1 cellular context compared by ENCODE assay signal in the genomic region with DNA sequence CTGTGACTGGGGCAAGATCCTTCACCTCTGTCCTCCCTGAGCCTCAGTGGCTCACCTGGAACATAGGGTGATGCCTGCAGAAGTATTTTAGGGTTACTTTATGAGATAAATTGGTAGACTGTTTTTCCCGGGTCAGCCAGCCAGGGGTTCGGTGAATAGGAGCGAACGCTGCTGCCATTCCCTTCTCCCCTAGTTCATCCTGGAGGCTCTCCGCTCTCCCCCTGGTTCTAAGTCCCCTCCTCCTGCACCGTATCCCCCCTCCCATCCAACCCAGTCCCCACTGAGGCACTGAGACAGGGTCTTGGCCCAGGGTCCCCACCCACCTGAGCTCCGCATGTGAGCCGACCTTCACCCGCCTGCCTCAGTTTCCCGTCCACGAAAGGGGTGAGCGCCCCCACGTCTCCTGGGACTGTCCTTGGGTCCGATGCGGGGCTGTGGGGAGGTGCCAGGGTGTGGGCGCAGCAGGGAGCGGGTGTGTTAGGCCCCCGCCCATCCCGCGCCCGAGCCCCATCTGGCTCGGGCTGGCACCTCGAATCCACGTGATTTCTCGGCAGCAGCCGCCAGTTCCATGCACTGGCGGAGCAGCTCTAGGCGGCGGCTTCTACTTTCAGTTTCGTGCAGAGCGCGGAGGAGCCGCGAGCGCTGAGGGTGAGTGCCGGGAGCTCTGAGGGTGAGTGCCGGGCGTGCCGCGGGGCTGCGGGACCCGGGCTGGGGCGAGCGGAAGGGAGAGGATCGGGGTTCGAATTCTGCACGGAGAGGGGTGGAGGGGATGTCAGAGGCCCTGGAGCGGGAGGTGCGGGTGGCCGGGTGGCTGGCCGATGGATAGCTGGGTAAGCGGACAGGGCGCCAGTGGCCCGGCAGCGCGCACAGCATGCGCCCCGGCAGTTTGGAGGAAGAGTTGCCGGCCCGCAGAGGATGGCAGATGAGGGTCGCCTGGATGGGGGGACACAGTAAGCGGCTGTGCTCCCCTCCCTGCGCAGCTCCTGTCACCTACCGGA.
TF ChIP-seq lines count a peak whose summit lies in the region.

A gene with protein sequence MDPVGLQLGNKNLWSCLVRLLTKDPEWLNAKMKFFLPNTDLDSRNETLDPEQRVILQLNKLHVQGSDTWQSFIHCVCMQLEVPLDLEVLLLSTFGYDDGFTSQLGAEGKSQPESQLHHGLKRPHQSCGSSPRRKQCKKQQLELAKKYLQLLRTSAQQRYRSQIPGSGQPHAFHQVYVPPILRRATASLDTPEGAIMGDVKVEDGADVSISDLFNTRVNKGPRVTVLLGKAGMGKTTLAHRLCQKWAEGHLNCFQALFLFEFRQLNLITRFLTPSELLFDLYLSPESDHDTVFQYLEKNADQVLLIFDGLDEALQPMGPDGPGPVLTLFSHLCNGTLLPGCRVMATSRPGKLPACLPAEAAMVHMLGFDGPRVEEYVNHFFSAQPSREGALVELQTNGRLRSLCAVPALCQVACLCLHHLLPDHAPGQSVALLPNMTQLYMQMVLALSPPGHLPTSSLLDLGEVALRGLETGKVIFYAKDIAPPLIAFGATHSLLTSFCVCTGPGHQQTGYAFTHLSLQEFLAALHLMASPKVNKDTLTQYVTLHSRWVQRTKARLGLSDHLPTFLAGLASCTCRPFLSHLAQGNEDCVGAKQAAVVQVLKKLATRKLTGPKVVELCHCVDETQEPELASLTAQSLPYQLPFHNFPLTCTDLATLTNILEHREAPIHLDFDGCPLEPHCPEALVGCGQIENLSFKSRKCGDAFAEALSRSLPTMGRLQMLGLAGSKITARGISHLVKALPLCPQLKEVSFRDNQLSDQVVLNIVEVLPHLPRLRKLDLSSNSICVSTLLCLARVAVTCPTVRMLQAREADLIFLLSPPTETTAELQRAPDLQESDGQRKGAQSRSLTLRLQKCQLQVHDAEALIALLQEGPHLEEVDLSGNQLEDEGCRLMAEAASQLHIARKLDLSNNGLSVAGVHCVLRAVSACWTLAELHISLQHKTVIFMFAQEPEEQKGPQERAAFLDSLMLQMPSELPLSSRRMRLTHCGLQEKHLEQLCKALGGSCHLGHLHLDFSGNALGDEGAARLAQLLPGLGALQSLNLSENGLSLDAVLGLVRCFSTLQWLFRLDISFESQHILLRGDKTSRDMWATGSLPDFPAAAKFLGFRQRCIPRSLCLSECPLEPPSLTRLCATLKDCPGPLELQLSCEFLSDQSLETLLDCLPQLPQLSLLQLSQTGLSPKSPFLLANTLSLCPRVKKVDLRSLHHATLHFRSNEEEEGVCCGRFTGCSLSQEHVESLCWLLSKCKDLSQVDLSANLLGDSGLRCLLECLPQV (N-terminal part only) (plus strand): TSS at position 610 of the 998 bp plus-strand sequence. CDS start 31,156 bp downstream, outside the sequence.

TF ChIP-seq in HepG2, 621 proteins besides CTCF, POLR2A, EP300 and RAD21 (continued from another document and continues in another):
- peak; percentile 79 for TF ChIP-seq ZNF768 (CRISPR knock-in tag; IDR thresholded peaks at IDR 0.05)
- TF ChIP-seq ERF (CRISPR knock-in tag; IDR thresholded peaks at IDR 0.05) = peak; percentile 75
- TF ChIP-seq GZF1 (CRISPR knock-in tag; IDR thresholded peaks at IDR 0.05) = peak; percentile 74; the same call in 1 of the 2 replicates
- peak; percentile 86 for TF ChIP-seq ZNF451 (CRISPR knock-in tag; IDR thresholded peaks at IDR 0.05)
- TF ChIP-seq POGZ (CRISPR knock-in tag; IDR thresholded peaks at IDR 0.05) = 0 out of 2 replicates have a peak, but pooled peaks have one; percentile 19
- peak; percentile 91 for TF ChIP-seq ZNF501 (CRISPR knock-in tag; IDR thresholded peaks at IDR 0.05)
- TF ChIP-seq SCMH1 (CRISPR knock-in tag; IDR thresholded peaks at IDR 0.05; ENCODE audit: borderline replicate concordance) = peak; percentile 38; the same call in 1 of the 2 replicates
- no peak for TF ChIP-seq ZNF567 (CRISPR knock-in tag; IDR thresholded peaks at IDR 0.05; ENCODE audit: borderline replicate concordance)
- TF ChIP-seq, protein P1, sequence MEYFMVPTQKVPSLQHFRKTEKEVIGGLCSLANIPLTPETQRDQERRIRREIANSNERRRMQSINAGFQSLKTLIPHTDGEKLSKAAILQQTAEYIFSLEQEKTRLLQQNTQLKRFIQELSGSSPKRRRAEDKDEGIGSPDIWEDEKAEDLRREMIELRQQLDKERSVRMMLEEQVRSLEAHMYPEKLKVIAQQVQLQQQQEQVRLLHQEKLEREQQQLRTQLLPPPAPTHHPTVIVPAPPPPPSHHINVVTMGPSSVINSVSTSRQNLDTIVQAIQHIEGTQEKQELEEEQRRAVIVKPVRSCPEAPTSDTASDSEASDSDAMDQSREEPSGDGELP (IDR thresholded peaks at IDR 0.05; ENCODE audit: borderline replicate concordance, low read depth) = no peak
- no peak for TF ChIP-seq ZNF572 (CRISPR knock-in tag; IDR thresholded peaks at IDR 0.05)
- TF ChIP-seq, protein P2, sequence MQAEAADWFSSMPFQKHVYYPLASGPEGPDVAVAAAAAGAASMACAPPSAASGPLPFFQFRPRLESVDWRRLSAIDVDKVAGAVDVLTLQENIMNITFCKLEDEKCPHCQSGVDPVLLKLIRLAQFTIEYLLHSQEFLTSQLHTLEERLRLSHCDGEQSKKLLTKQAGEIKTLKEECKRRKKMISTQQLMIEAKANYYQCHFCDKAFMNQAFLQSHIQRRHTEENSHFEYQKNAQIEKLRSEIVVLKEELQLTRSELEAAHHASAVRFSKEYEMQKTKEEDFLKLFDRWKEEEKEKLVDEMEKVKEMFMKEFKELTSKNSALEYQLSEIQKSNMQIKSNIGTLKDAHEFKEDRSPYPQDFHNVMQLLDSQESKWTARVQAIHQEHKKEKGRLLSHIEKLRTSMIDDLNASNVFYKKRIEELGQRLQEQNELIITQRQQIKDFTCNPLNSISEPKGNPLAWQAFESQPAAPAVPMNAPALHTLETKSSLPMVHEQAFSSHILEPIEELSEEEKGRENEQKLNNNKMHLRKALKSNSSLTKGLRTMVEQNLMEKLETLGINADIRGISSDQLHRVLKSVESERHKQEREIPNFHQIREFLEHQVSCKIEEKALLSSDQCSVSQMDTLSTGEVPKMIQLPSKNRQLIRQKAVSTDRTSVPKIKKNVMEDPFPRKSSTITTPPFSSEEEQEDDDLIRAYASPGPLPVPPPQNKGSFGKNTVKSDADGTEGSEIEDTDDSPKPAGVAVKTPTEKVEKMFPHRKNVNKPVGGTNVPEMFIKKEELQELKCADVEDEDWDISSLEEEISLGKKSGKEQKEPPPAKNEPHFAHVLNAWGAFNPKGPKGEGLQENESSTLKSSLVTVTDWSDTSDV (CRISPR knock-in tag; IDR thresholded peaks at IDR 0.05) = peak; percentile 82; the same call in 1 of the 2 replicates
- TF ChIP-seq ARNT2 (CRISPR knock-in tag; IDR thresholded peaks at IDR 0.05; ENCODE audit: low read depth) = peak; percentile 72; the same call in 1 of the 2 replicates
- TF ChIP-seq, protein P3, sequence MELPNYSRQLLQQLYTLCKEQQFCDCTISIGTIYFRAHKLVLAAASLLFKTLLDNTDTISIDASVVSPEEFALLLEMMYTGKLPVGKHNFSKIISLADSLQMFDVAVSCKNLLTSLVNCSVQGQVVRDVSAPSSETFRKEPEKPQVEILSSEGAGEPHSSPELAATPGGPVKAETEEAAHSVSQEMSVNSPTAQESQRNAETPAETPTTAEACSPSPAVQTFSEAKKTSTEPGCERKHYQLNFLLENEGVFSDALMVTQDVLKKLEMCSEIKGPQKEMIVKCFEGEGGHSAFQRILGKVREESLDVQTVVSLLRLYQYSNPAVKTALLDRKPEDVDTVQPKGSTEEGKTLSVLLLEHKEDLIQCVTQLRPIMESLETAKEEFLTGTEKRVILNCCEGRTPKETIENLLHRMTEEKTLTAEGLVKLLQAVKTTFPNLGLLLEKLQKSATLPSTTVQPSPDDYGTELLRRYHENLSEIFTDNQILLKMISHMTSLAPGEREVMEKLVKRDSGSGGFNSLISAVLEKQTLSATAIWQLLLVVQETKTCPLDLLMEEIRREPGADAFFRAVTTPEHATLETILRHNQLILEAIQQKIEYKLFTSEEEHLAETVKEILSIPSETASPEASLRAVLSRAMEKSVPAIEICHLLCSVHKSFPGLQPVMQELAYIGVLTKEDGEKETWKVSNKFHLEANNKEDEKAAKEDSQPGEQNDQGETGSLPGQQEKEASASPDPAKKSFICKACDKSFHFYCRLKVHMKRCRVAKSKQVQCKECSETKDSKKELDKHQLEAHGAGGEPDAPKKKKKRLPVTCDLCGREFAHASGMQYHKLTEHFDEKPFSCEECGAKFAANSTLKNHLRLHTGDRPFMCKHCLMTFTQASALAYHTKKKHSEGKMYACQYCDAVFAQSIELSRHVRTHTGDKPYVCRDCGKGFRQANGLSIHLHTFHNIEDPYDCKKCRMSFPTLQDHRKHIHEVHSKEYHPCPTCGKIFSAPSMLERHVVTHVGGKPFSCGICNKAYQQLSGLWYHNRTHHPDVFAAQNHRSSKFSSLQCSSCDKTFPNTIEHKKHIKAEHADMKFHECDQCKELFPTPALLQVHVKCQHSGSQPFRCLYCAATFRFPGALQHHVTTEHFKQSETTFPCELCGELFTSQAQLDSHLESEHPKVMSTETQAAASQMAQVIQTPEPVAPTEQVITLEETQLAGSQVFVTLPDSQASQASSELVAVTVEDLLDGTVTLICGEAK (IDR thresholded peaks at IDR 0.05) = no peak
- TF ChIP-seq, protein P3 (CRISPR knock-in tag; IDR thresholded peaks at IDR 0.05) = 0 out of 2 replicates have a peak, but pooled peaks have one; percentile 41
- TF ChIP-seq, protein P4, sequence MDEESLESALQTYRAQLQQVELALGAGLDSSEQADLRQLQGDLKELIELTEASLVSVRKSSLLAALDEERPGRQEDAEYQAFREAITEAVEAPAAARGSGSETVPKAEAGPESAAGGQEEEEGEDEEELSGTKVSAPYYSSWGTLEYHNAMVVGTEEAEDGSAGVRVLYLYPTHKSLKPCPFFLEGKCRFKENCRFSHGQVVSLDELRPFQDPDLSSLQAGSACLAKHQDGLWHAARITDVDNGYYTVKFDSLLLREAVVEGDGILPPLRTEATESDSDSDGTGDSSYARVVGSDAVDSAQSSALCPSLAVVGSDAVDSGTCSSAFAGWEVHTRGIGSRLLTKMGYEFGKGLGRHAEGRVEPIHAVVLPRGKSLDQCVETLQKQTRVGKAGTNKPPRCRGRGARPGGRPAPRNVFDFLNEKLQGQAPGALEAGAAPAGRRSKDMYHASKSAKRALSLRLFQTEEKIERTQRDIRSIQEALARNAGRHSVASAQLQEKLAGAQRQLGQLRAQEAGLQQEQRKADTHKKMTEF (CRISPR knock-in tag; IDR thresholded peaks at IDR 0.05) = peak; percentile 82; the same call in 1 of the 2 replicates
- no peak for TF ChIP-seq YEATS2 (CRISPR knock-in tag; IDR thresholded peaks at IDR 0.05; ENCODE audit: borderline replicate concordance)
- no peak for TF ChIP-seq HHEX (CRISPR knock-in tag; IDR thresholded peaks at IDR 0.05)
- no peak for TF ChIP-seq IRX3 (CRISPR knock-in tag; IDR thresholded peaks at IDR 0.05; ENCODE audit: borderline replicate concordance, low read depth)
- TF ChIP-seq KAT7 (CRISPR knock-in tag; IDR thresholded peaks at IDR 0.05; ENCODE audit: borderline replicate concordance) = peak; percentile 91; the same call in 1 of the 2 replicates
- TF ChIP-seq REXO4 (CRISPR knock-in tag; IDR thresholded peaks at IDR 0.05; ENCODE audit: borderline replicate concordance) = no peak
- peak; percentile 65 for TF ChIP-seq ZFY (CRISPR knock-in tag; IDR thresholded peaks at IDR 0.05)
- TF ChIP-seq ZBTB38 (CRISPR knock-in tag; IDR thresholded peaks at IDR 0.05) = 0 out of 2 replicates have a peak, but pooled peaks have one; percentile 62
- peak; percentile 83 for TF ChIP-seq CCDC6 (CRISPR knock-in tag; IDR thresholded peaks at IDR 0.05)
- TF ChIP-seq RBM22 (optimal IDR thresholded peaks at IDR 0.05; ENCODE audit: low read length) = no peak
- TF ChIP-seq ASH2L (IDR thresholded peaks at IDR 0.05; ENCODE audit: insufficient read length, low read depth, low read length) = peak; percentile 93
- TF ChIP-seq, protein P5, sequence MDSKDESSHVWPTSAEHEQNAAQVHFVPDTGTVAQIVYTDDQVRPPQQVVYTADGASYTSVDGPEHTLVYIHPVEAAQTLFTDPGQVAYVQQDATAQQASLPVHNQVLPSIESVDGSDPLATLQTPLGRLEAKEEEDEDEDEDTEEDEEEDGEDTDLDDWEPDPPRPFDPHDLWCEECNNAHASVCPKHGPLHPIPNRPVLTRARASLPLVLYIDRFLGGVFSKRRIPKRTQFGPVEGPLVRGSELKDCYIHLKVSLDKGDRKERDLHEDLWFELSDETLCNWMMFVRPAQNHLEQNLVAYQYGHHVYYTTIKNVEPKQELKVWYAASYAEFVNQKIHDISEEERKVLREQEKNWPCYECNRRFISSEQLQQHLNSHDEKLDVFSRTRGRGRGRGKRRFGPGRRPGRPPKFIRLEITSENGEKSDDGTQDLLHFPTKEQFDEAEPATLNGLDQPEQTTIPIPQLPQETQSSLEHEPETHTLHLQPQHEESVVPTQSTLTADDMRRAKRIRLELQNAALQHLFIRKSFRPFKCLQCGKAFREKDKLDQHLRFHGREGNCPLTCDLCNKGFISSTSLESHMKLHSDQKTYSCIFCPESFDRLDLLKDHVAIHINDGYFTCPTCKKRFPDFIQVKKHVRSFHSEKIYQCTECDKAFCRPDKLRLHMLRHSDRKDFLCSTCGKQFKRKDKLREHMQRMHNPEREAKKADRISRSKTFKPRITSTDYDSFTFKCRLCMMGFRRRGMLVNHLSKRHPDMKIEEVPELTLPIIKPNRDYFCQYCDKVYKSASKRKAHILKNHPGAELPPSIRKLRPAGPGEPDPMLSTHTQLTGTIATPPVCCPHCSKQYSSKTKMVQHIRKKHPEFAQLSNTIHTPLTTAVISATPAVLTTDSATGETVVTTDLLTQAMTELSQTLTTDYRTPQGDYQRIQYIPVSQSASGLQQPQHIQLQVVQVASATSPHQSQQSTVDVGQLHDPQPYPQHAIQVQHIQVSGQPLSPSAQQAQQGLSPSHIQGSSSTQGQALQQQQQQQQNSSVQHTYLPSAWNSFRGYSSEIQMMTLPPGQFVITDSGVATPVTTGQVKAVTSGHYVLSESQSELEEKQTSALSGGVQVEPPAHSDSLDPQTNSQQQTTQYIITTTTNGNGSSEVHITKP (CRISPR knock-in tag; IDR thresholded peaks at IDR 0.05; ENCODE audit: low read depth) = 0 out of 2 replicates have a peak, but pooled peaks have one; percentile 51
- TF ChIP-seq KLF15 (CRISPR knock-in tag; IDR thresholded peaks at IDR 0.05; ENCODE audit: borderline replicate concordance) = peak; percentile 46; the same call in 1 of the 2 replicates
